Comparison of ENCODE assay signal across 24 cellular contexts in the genomic region with DNA sequence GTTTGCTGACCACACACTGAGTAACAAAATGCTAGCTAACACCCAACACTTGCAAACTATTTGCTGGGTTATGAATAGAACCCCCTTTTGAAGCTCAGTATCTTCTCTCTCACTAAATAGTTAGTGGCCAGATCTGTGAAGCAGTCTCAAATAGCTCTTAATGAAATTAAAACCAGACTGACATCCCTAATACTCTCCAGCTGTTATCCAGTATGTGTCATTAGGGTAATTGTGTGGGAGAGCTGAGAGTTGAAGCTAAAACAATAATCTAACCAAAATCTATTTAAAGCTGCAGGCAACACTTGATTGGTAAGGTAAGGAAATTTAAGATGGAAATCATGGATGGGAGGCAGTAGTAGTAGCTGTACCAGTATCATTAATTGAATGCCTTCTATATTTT.
"Had no signal": no experiment of that assay in that cellular context is flagged by ENCODE, and none has a peak within 500 bp of the region (broad histone marks: within the 10 kb centered on the region; RNA-seq: fewer than 3 reads in every experiment).

No MANE protein-coding gene starts in this region.

- H3K36me3 ChIP-seq: adrenal gland had no signal

- DNase-seq: activated CD4-positive, alpha-beta memory T cell treated with anti-CD3 and anti-CD28 coated beads, Interleukin-2, amount 10 ng/mL, durations not matched to agents 7 days and 5 days; activated CD4-positive, alpha-beta T cell treated with anti-CD3 and anti-CD28 coated beads, Interleukin-2, amount 50 U/mL, for 1 hour; activated CD4-positive, CD25-positive, alpha-beta regulatory T cell; activated naive CD4-positive, alpha-beta T cell treated with anti-CD3 and anti-CD28 coated beads, Interleukin-2, amount 50 U/mL, for 16 hours; activated naive CD8-positive, alpha-beta T cell treated with anti-CD3 and anti-CD28 coated beads, Interleukin-2, amount 10 ng/mL, durations not matched to agents 7 days and 5 days; activated T-cell treated with anti-CD3 and anti-CD28 coated beads for 4 hours; activated T-cell treated with anti-CD3 and anti-CD28 coated beads, Interleukin-2, amount 50 U/mL, for 48 hours; adrenal gland; anterior cingulate cortex; caudate nucleus; Karpas-422; MM.1S; NCI-H1105; NCI-H1436 treated with DMSO at 0.1 percent for 48 hours; NCI-H187; NCI-H2081; NCI-H510A treated with DMSO at 0.1 percent for 48 hours; NCI-H774; NK-92 treated with Interleukin-12 subunit alpha and Interleukin-12 subunit beta, amount 100 ng/mL, for 24 hours; OCI-M1; RPMI8226 had no signal

- ATAC-seq: K562, Panc1, Right ventricle myocardium inferior had no signal

- H3K4me3 ChIP-seq: adrenal gland, K562 had no signal

- H3K27ac ChIP-seq: adrenal gland had no signal

- H3K4me1 ChIP-seq: adrenal gland had no signal

- H3K9me3 ChIP-seq: adrenal gland had no signal
